ENCODE assay signal across 19 cellular contexts in genomic region chr7:70734436-70734835, GRCh38.
DNase-seq lines count a peak whose midpoint lies in the region; ATAC-seq, FAIRE-seq and TF ChIP-seq lines count a peak whose summit lies in the region.
"Had no signal": no experiment of that assay in that cellular context is flagged by ENCODE, and none has a peak within 500 bp of the region (broad histone marks: within the 10 kb centered on the region; RNA-seq: fewer than 3 reads in every experiment).

No MANE protein-coding gene starts in this region.

- H3K4me3 ChIP-seq in small intestine (ENCODE audit: low read depth in 1 of 2, low read length in 2 of 2) = no peak overlapping the region

- H3K27me3 ChIP-seq in small intestine (ENCODE audit: control insufficient read depth in 2 of 2, insufficient read depth in 2 of 2, low read length in 2 of 2) = no peaks in the 10 kb centered on the region

- ATAC-seq in natural killer cell = no peak
- no peak for ATAC-seq in natural killer cell treated with Interleukin-12 subunit alpha and Interleukin-12 subunit beta and Interleukin-15 and Interleukin-18, amount 100 ng/mL, for 72 hours
- no peak for ATAC-seq in activated T-helper 17 cell treated with anti-CD3 and anti-CD28 coated beads, Interleukin-2, amount 50 U/mL, for 72 hours (replicated peaks)

- no peaks in the 10 kb centered on the region for H3K36me3 ChIP-seq in small intestine (ENCODE audit: control insufficient read depth in 2 of 2, insufficient read depth in 2 of 2, low read length in 2 of 2)

- H3K9me3 Mint-ChIP-seq in natural killer cell (no peaks in the 10 kb centered on the region), glutamatergic neuron (ENCODE audit: unreplicated experiment) (peaks cover 15% of the 10 kb centered on the region)
- H3K9me3 Mint-ChIP-seq in natural killer cell treated with Interleukin-12 subunit alpha and Interleukin-12 subunit beta and Interleukin-15 and Interleukin-18, amount 100 ng/mL, for 72 hours = no peaks in the 10 kb centered on the region
- H3K9me3 Mint-ChIP-seq in activated T-helper 17 cell treated with anti-CD3 and anti-CD28 coated beads, Interleukin-2, amount 50 U/mL, for 72 hours = no peaks in the 10 kb centered on the region

- peak overlapping the region; percentile 63 to 70 for H3K27ac Mint-ChIP-seq in natural killer cell
- H3K27ac Mint-ChIP-seq in natural killer cell treated with Interleukin-12 subunit alpha and Interleukin-12 subunit beta and Interleukin-15 and Interleukin-18, amount 100 ng/mL, for 72 hours = peak overlapping the region in 1 of 2 donors; percentile 56
- peak overlapping the region; percentile 25 for H3K27ac Mint-ChIP-seq in activated T-helper 17 cell treated with anti-CD3 and anti-CD28 coated beads, Interleukin-2, amount 50 U/mL, for 72 hours
- peak overlapping the region; percentile 46 for H3K27ac Mint-ChIP-seq in glutamatergic neuron (ENCODE audit: unreplicated experiment)

- H3K27me3 Mint-ChIP-seq in natural killer cell (ENCODE audit: low read depth in 2 of 2) (no peaks in the 10 kb centered on the region), glutamatergic neuron (ENCODE audit: unreplicated experiment) (peaks cover 8% of the 10 kb centered on the region)
- H3K27me3 Mint-ChIP-seq in natural killer cell treated with Interleukin-12 subunit alpha and Interleukin-12 subunit beta and Interleukin-15 and Interleukin-18, amount 100 ng/mL, for 72 hours = no peaks in the 10 kb centered on the region
- no peaks in the 10 kb centered on the region for H3K27me3 Mint-ChIP-seq in activated T-helper 17 cell treated with anti-CD3 and anti-CD28 coated beads, Interleukin-2, amount 50 U/mL, for 72 hours

- no peak overlapping the region for H3K27ac ChIP-seq in small intestine (ENCODE audit: low read depth in 1 of 2, low read length in 1 of 2)

- H3K36me3 Mint-ChIP-seq in natural killer cell (no peaks in the 10 kb centered on the region), glutamatergic neuron (ENCODE audit: unreplicated experiment) (peaks cover 13% of the 10 kb centered on the region)
- no peaks in the 10 kb centered on the region for H3K36me3 Mint-ChIP-seq in natural killer cell treated with Interleukin-12 subunit alpha and Interleukin-12 subunit beta and Interleukin-15 and Interleukin-18, amount 100 ng/mL, for 72 hours
- no peaks in the 10 kb centered on the region for H3K36me3 Mint-ChIP-seq in activated T-helper 17 cell treated with anti-CD3 and anti-CD28 coated beads, Interleukin-2, amount 50 U/mL, for 72 hours (ENCODE audit: low read depth)

- peak overlapping the region; percentile 25 for H3K4me3 Mint-ChIP-seq in natural killer cell
- H3K4me3 Mint-ChIP-seq in natural killer cell treated with Interleukin-12 subunit alpha and Interleukin-12 subunit beta and Interleukin-15 and Interleukin-18, amount 100 ng/mL, for 72 hours = no peak overlapping the region
- H3K4me3 Mint-ChIP-seq in activated T-helper 17 cell treated with anti-CD3 and anti-CD28 coated beads, Interleukin-2, amount 50 U/mL, for 72 hours = peak overlapping the region; percentile 65
- H3K4me3 Mint-ChIP-seq in glutamatergic neuron (ENCODE audit: unreplicated experiment) = no peak overlapping the region

- FAIRE-seq in small intestine (lab: Jason Lieb, UNC) = no peak
- FAIRE-seq: A204.1, G401.6, HTR-8/SVneo had no signal

- TF ChIP-seq CTCF in natural killer cell (IDR thresholded peaks at IDR 0.05) (no peak), glutamatergic neuron (IDR thresholded peaks at IDR 0.05; ENCODE audit: partially characterized antibody, unreplicated experiment) (no peak)

- H3K9me3 ChIP-seq in small intestine (ENCODE audit: control insufficient read depth, low read depth) = no peaks in the 10 kb centered on the region
- H3K9me3 ChIP-seq: Caco-2 had no signal

- H3K4me1 ChIP-seq in small intestine (ENCODE audit: control insufficient read depth in 2 of 2, insufficient read depth in 1 of 2, low read depth in 1 of 2, low read length in 1 of 2) = peaks cover 7 to 11% of the 10 kb centered on the region in 2 donors

- H3K4me1 Mint-ChIP-seq in natural killer cell (peaks cover 74 to 85% of the 10 kb centered on the region in 2 donors), glutamatergic neuron (ENCODE audit: low read depth, unreplicated experiment) (peaks cover 44% of the 10 kb centered on the region)
- H3K4me1 Mint-ChIP-seq in natural killer cell treated with Interleukin-12 subunit alpha and Interleukin-12 subunit beta and Interleukin-15 and Interleukin-18, amount 100 ng/mL, for 72 hours (ENCODE audit: low read depth in 2 of 2) = peaks cover 51 to 56% of the 10 kb centered on the region in 2 donors
- peaks cover 33% of the 10 kb centered on the region for H3K4me1 Mint-ChIP-seq in activated T-helper 17 cell treated with anti-CD3 and anti-CD28 coated beads, Interleukin-2, amount 50 U/mL, for 72 hours

- DNase-seq in natural killer cell = no peak
- DNase-seq in natural killer cell treated with Interleukin-12 subunit alpha and Interleukin-12 subunit beta and Interleukin-15 and Interleukin-18, amount 100 ng/mL, for 72 hours (ENCODE audit: low spot score) = no peak
- DNase-seq in glutamatergic neuron = no peak
- no peak for DNase-seq in activated effector memory CD4-positive, alpha-beta T cell treated with Interleukin-2 at 50 U/mL for 16 hours
- no peak for DNase-seq in hepatic stellate cell (ENCODE audit: low spot score)
- DNase-seq in NCI-H1694 (lab: John Stamatoyannopoulos, UW) = no peak
- DNase-seq in small intestine = no peak
- DNase-seq: Caco-2, H7, NCI-H1048, NCI-H146, NCI-H2107, NCI-H345, NCI-H526 treated with DMSO at 0.1 percent for 48 hours, SIG-M5 had no signal

- 75 to 86% (median 83%) methylated on average over 2 of the region's 2 CpGs for WGBS in small intestine, 3 donors

- intact Hi-C loops in natural killer cell (cut with micrococcal nuclease) = no loop called here

Comparison
In these comparisons a context has a peak if more than half of its experiments do, and no peak if none do; other contexts are left out.
1. H3K4me3 Mint-ChIP-seq: peak in natural killer cell (single experiment) and activated T-helper 17 cell treated with anti-CD3 and anti-CD28 coated beads, Interleukin-2, amount 50 U/mL, for 72 hours (single experiment); none in natural killer cell treated with Interleukin-12 subunit alpha and Interleukin-12 subunit beta and Interleukin-15 and Interleukin-18, amount 100 ng/mL, for 72 hours (single experiment) and glutamatergic neuron (single experiment).